ENCODE assay signal across 1 cellular context in genomic region chr1:165755393-165756010, GRCh38.
TF ChIP-seq lines count a peak whose summit lies in the region.

No MANE protein-coding gene starts in this region.

TF ChIP-seq in GM12878, 131 proteins besides CTCF, POLR2A, EP300 and RAD21:
- no peak for TF ChIP-seq SREBF1 (IDR thresholded peaks at IDR 0.05; ENCODE audit: low read length)
- no peak for TF ChIP-seq FOXK2 (IDR thresholded peaks at IDR 0.05)
- no peak for TF ChIP-seq ZBTB11 (CRISPR knock-in tag; IDR thresholded peaks at IDR 0.05)
